Comparison of ENCODE assay signal across 14 cellular contexts in genomic region chr15:83475551-83475950, GRCh38. TPM values are rescaled to one million over a fixed set of nuclear protein-coding genes. Genes with fewer than 3 reads are reported as not detected.
DNase-seq lines count a peak whose midpoint lies in the region; ATAC-seq and TF ChIP-seq lines count a peak whose summit lies in the region.
"Had no signal": no experiment of that assay in that cellular context is flagged by ENCODE, and none has a peak within 500 bp of the region (broad histone marks: within the 10 kb centered on the region; RNA-seq: fewer than 3 reads in every experiment).

No MANE protein-coding gene starts in this region.

- TF ChIP-seq CTCF in vagina (IDR thresholded peaks at IDR 0.05), result no peak

- no peak overlapping the region for H3K27ac Mint-ChIP-seq in natural killer cell treated with Interleukin-12 subunit alpha and Interleukin-12 subunit beta and Interleukin-15 and Interleukin-18, amount 100 ng/mL, for 72 hours
- H3K27ac Mint-ChIP-seq: activated naive CD8-positive, alpha-beta T cell treated with anti-CD3 and anti-CD28 coated beads, Interleukin-2, amount 10 ng/mL, durations not matched to agents 7 days and 5 days; neural progenitor cell had no signal

- no peaks in the 10 kb centered on the region for H3K4me1 ChIP-seq in vagina

- H3K4me1 Mint-ChIP-seq in natural killer cell treated with Interleukin-12 subunit alpha and Interleukin-12 subunit beta and Interleukin-15 and Interleukin-18, amount 100 ng/mL, for 72 hours (ENCODE audit: low read depth in 2 of 2), result no peaks in the 10 kb centered on the region
- H3K4me1 Mint-ChIP-seq: activated naive CD8-positive, alpha-beta T cell treated with anti-CD3 and anti-CD28 coated beads, Interleukin-2, amount 10 ng/mL, durations not matched to agents 7 days and 5 days; neural progenitor cell had no signal

- no peaks in the 10 kb centered on the region for H3K9me3 ChIP-seq in vagina

- intact Hi-C loops in vagina (cut with DNase I), result no loop called here

- no peaks in the 10 kb centered on the region for H3K36me3 ChIP-seq in vagina
- H3K36me3 ChIP-seq: neural progenitor cell had no signal

- H3K4me3 ChIP-seq in vagina, result no peak overlapping the region
- H3K4me3 ChIP-seq: neural progenitor cell, skin epidermis had no signal

- no peak for TF ChIP-seq POLR2A in vagina (IDR thresholded peaks at IDR 0.05)

- H3K27ac ChIP-seq in vagina, result no peak overlapping the region
- H3K27ac ChIP-seq: KMS-11, neural progenitor cell, skin epidermis had no signal

- H3K9me3 Mint-ChIP-seq in natural killer cell treated with Interleukin-12 subunit alpha and Interleukin-12 subunit beta and Interleukin-15 and Interleukin-18, amount 100 ng/mL, for 72 hours, result no peaks in the 10 kb centered on the region
- H3K9me3 Mint-ChIP-seq: activated naive CD8-positive, alpha-beta T cell treated with anti-CD3 and anti-CD28 coated beads, Interleukin-2, amount 10 ng/mL, durations not matched to agents 7 days and 5 days had no signal

- peaks cover 26 to 32% of the 10 kb centered on the region in 2 donors for H3K27me3 Mint-ChIP-seq in natural killer cell treated with Interleukin-12 subunit alpha and Interleukin-12 subunit beta and Interleukin-15 and Interleukin-18, amount 100 ng/mL, for 72 hours

- peak; percentile 42 for DNase-seq in HT1080 (ENCODE audit: low read depth)
- DNase-seq in astrocyte of the hippocampus (ENCODE audit: low read depth, low spot score), result peak; percentile 67
- DNase-seq in iPS-NIHi11 (ENCODE audit: low spot score), result peak; percentile 33
- DNase-seq in NCI-H2171 (lab: John Stamatoyannopoulos, UW), result no peak
- no peak for DNase-seq in natural killer cell treated with Interleukin-12 subunit alpha and Interleukin-12 subunit beta and Interleukin-15 and Interleukin-18, amount 100 ng/mL, for 72 hours (ENCODE audit: low spot score)
- no peak for DNase-seq in vagina (ENCODE audit: extremely low spot score in 2 of 2)
- no peak for DNase-seq in CD1c-positive myeloid dendritic cell (ENCODE audit: extremely low spot score)
- DNase-seq: activated naive CD8-positive, alpha-beta T cell treated with anti-CD3 and anti-CD28 coated beads, Interleukin-2, amount 10 ng/mL, durations not matched to agents 7 days and 5 days; NCI-H1694 treated with DMSO at 0.1 percent for 48 hours; substantia nigra had no signal

- H3K36me3 Mint-ChIP-seq in natural killer cell treated with Interleukin-12 subunit alpha and Interleukin-12 subunit beta and Interleukin-15 and Interleukin-18, amount 100 ng/mL, for 72 hours, result no peaks in the 10 kb centered on the region
- H3K36me3 Mint-ChIP-seq: activated naive CD8-positive, alpha-beta T cell treated with anti-CD3 and anti-CD28 coated beads, Interleukin-2, amount 10 ng/mL, durations not matched to agents 7 days and 5 days; neural progenitor cell had no signal

- no peak for ATAC-seq in natural killer cell treated with Interleukin-12 subunit alpha and Interleukin-12 subunit beta and Interleukin-15 and Interleukin-18, amount 100 ng/mL, for 72 hours

- H3K4me3 Mint-ChIP-seq in natural killer cell treated with Interleukin-12 subunit alpha and Interleukin-12 subunit beta and Interleukin-15 and Interleukin-18, amount 100 ng/mL, for 72 hours, result no peak overlapping the region
- H3K4me3 Mint-ChIP-seq: activated naive CD8-positive, alpha-beta T cell treated with anti-CD3 and anti-CD28 coated beads, Interleukin-2, amount 10 ng/mL, durations not matched to agents 7 days and 5 days; neural progenitor cell had no signal

- no peaks in the 10 kb centered on the region for H3K27me3 ChIP-seq in vagina
- H3K27me3 ChIP-seq: neural progenitor cell had no signal

RNA-seq across cellular contexts. Expression of gene SH3GL3, which starts 28.4 kb away (rescaled TPM):
- total RNA-seq in HT1080 (2014; rRNA removed; shearing (Covaris generic)), result 2.1 and 3.5 TPM in 2 replicates
- 2.3 and 3.5 TPM in 2 replicates for polyA plus RNA-seq in HT1080 (2015; cell fraction: cytosol; rRNA removed)
- 1.6 and 2.4 TPM in 2 replicates for polyA plus RNA-seq in HT1080 (2015; cell fraction: nucleus; rRNA removed)
- not detected for total RNA-seq in natural killer cell treated with Interleukin-12 subunit alpha and Interleukin-12 subunit beta and Interleukin-15 and Interleukin-18, amount 100 ng/mL, for 72 hours
- total RNA-seq in vagina, result 3.9 TPM
- total RNA-seq: activated naive CD8-positive, alpha-beta T cell treated with anti-CD3 and anti-CD28 coated beads, Interleukin-2, amount 10 ng/mL, durations not matched to agents 7 days and 5 days; glomerular endothelial cell had no signal

Comparison
In these comparisons a context has a peak if more than half of its experiments do, and no peak if none do; other contexts are left out.
1. DNase-seq: peak in HT1080 (single experiment), astrocyte of the hippocampus (single experiment) and iPS-NIHi11 (single experiment); none in NCI-H2171 (single experiment), natural killer cell treated with Interleukin-12 subunit alpha and Interleukin-12 subunit beta and Interleukin-15 and Interleukin-18, amount 100 ng/mL, for 72 hours (single experiment), vagina (0 of 2) and CD1c-positive myeloid dendritic cell (single experiment).